Comparison of ENCODE assay signal across 1 cellular context in genomic region chr17:31068291-31068690, GRCh38.
TF ChIP-seq lines count a peak whose summit lies in the region.

No MANE protein-coding gene starts in this region.

TF ChIP-seq in GM12878, 131 proteins besides CTCF, POLR2A, EP300 and RAD21 (continued from another document):
- TF ChIP-seq E4F1 (IDR thresholded peaks at IDR 0.05; ENCODE audit: borderline replicate concordance, partially characterized antibody) (no peak), NFYA (IDR thresholded peaks at IDR 0.05; ENCODE audit: borderline replicate concordance, low read depth, low read length) (no peak), SIX5 (IDR thresholded peaks at IDR 0.05; ENCODE audit: low read depth, low read length, severe bottlenecking) (no peak), SPI1 (IDR thresholded peaks at IDR 0.05; ENCODE audit: borderline replicate concordance, insufficient read depth, low read depth, low read length) (peak; percentile 17; the same call in 1 of the 2 replicates)
